Comparison of ENCODE assay signal across 27 cellular contexts in the genomic region with DNA sequence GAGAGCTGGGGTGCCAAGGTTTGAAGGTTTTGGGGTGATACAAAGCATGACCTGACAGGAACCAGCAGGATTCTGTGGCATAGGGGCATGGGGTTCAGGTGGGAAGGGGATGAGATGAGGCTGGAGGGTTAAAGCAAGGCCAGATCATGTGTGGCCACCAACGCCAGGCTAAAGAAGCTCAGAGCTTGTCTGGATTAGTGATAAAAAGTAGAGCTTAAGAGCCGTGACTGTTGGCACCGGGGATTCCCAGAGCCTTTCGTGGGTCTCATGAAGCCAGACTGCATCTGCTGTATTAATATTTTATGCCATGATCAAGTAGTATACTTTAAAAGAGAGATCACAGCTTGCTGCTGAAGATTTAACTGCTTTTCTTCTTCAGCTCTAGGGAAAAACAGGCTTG.
"Had no signal": no experiment of that assay in that cellular context is flagged by ENCODE, and none has a peak within 500 bp of the region (broad histone marks: within the 10 kb centered on the region; RNA-seq: fewer than 3 reads in every experiment).

No MANE protein-coding gene starts in this region.

- H3K4me1 ChIP-seq: pancreas, prostate gland had no signal

- H3K4me3 Mint-ChIP-seq: mesothelial cell of epicardium; naive B cell; natural killer cell; stimulated activated effector memory CD8-positive, alpha-beta T cell treated with anti-CD3 and anti-CD28 coated beads, Interleukin-12 subunit alpha, Interleukin-12 subunit beta, amount 100 ng/mL, for 72 hours; stimulated activated naive CD8-positive, alpha-beta T cell treated with anti-CD3 and anti-CD28 coated beads, Interleukin-15, Interleukin-2, amounts not matched to agents 100 ng/mL and 50 ng/mL, for 24 hours had no signal

- H3K36me3 ChIP-seq: left ventricle myocardium inferior, neutrophil, pancreas, prostate gland, spleen, suprapubic skin, thoracic aorta, tibial artery, upper lobe of right lung had no signal

- H3K27ac ChIP-seq: left ventricle myocardium inferior, neutrophil, pancreas, prostate gland, spleen, suprapubic skin, thoracic aorta, tibial artery, upper lobe of right lung had no signal

- H3K27me3 Mint-ChIP-seq: naive B cell had no signal

- H3K4me1 Mint-ChIP-seq: naive B cell; natural killer cell; stimulated activated effector memory CD8-positive, alpha-beta T cell treated with anti-CD3 and anti-CD28 coated beads, Interleukin-12 subunit alpha, Interleukin-12 subunit beta, amount 100 ng/mL, for 72 hours had no signal

- H3K27ac Mint-ChIP-seq: mesothelial cell of epicardium; natural killer cell; stimulated activated effector memory CD8-positive, alpha-beta T cell treated with anti-CD3 and anti-CD28 coated beads, Interleukin-12 subunit alpha, Interleukin-12 subunit beta, amount 100 ng/mL, for 72 hours; stimulated activated naive CD8-positive, alpha-beta T cell treated with anti-CD3 and anti-CD28 coated beads, Interleukin-15, Interleukin-2, amounts not matched to agents 100 ng/mL and 50 ng/mL, for 24 hours had no signal

- ATAC-seq: natural killer cell; pancreas; right cardiac atrium; sciatic nerve; stimulated activated effector memory CD8-positive, alpha-beta T cell treated with anti-CD3 and anti-CD28 coated beads, Interleukin-12 subunit alpha, Interleukin-12 subunit beta, amount 100 ng/mL, for 72 hours; upper lobe of right lung had no signal

- H3K27me3 ChIP-seq: neutrophil, pancreas, spleen, suprapubic skin, tibial artery, upper lobe of right lung had no signal

- H3K36me3 Mint-ChIP-seq: mesothelial cell of epicardium; natural killer cell; stimulated activated effector memory CD8-positive, alpha-beta T cell treated with anti-CD3 and anti-CD28 coated beads, Interleukin-12 subunit alpha, Interleukin-12 subunit beta, amount 100 ng/mL, for 72 hours had no signal

- DNase-seq: hippocampal formation; kidney; left ventricle myocardium inferior; mesendoderm; naive B cell; natural killer cell; occipital lobe; pancreas; posterior cingulate gyrus; retina; right cardiac atrium; spleen; stimulated activated CD4-positive, alpha-beta T cell treated with anti-CD3 and anti-CD28 coated beads, Interleukin-4, amount 100 ng/mL, for 24 hours; stimulated activated naive CD4-positive, alpha-beta T cell; tibial artery; trophoblast cell; upper lobe of right lung had no signal

- H3K9me3 ChIP-seq: left ventricle myocardium inferior, neutrophil, pancreas, prostate gland, spleen, suprapubic skin, thoracic aorta, tibial artery, upper lobe of right lung had no signal

- H3K4me3 ChIP-seq: left ventricle myocardium inferior, lung, pancreas, prostate gland, skin epidermis, spleen, suprapubic skin, thoracic aorta, tibial artery, upper lobe of right lung had no signal

- H3K9me3 Mint-ChIP-seq: naive B cell; natural killer cell; stimulated activated effector memory CD8-positive, alpha-beta T cell treated with anti-CD3 and anti-CD28 coated beads, Interleukin-12 subunit alpha, Interleukin-12 subunit beta, amount 100 ng/mL, for 72 hours; stimulated activated naive CD8-positive, alpha-beta T cell treated with anti-CD3 and anti-CD28 coated beads, Interleukin-15, Interleukin-2, amounts not matched to agents 100 ng/mL and 50 ng/mL, for 24 hours had no signal
